1 cellular context compared by ENCODE assay signal in the genomic region with DNA sequence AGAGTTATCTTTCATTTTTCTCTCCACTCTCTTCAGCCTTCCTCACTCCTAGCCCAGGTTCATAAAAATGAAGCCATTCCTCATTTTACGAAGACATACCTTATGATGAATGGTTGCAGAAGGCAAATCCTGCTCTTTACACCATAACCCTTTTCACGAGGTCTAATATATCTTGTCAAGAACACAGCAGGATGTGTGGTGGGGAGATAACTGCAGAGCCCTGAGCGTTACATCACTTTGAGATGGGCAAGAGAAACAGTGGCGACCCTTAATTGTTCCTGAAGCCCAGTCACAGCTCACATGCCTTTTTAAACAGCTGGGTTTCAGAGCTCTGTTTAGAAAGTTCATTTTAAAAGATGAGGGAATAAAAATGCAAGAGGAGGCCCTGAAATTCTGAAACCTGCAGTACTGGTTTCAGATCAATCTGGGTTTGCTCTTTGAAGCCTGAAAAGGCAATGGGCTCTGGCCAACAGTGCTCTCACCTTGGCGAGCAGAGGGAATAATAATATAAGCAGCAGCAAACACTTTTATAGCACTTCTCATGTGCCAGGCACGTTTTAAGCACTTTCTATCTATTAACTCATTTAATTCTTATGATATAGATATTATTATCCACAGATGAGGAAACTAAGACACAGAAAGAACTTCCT.
TF ChIP-seq lines count a peak whose summit lies in the region.

No MANE protein-coding gene starts in this region.

TF ChIP-seq in K562, 482 proteins besides CTCF, POLR2A, EP300 and RAD21 (continued from another document and continues in another):
- TF ChIP-seq, protein P1, sequence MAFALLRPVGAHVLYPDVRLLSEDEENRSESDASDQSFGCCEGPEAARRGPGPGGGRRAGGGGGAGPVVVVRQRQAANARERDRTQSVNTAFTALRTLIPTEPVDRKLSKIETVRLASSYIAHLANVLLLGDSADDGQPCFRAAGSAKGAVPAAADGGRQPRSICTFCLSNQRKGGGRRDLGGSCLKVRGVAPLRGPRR (CRISPR knock-in tag; IDR thresholded peaks at IDR 0.05), result no peak
- TF ChIP-seq SP1 (CRISPR knock-in tag; IDR thresholded peaks at IDR 0.05) (no peak), CEBPG (CRISPR knock-in tag; IDR thresholded peaks at IDR 0.05) (peak; percentile 76; the same call in 1 of the 2 replicates), CEBPG (tag; conservative IDR thresholded peaks at IDR 0.05 in 1 of 2, IDR thresholded peaks at IDR 0.05 in 1 of 2) (peak; percentile 64 to 79; a peak in 3 of 4 replicates), NFIX (CRISPR knock-in tag; IDR thresholded peaks at IDR 0.05; ENCODE audit: low read depth) (no peak), HNRNPH1 (optimal IDR thresholded peaks at IDR 0.05; ENCODE audit: low read depth, low read length) (no peak), DLX4 (CRISPR knock-in tag; IDR thresholded peaks at IDR 0.05) (no peak), ZNF511 (CRISPR knock-in tag; IDR thresholded peaks at IDR 0.05) (no peak), CHD1 (IDR thresholded peaks at IDR 0.05; ENCODE audit: low read length) (no peak), SMAD1 (IDR thresholded peaks at IDR 0.05; ENCODE audit: low read depth, low read length, partially characterized antibody) (no peak), TCF3 (CRISPR knock-in tag; IDR thresholded peaks at IDR 0.05) (peak; percentile 89), CCAR2 (IDR thresholded peaks at IDR 0.05; ENCODE audit: low read depth, low read length) (no peak), KDM1A (IDR thresholded peaks at IDR 0.05) (peak; percentile 80 to 82; a peak in 3 of 4 replicates), SMARCA5 (IDR thresholded peaks at IDR 0.05) (no peak), ZNF24 (IDR thresholded peaks at IDR 0.05) (0 out of 2 replicates have a peak, but pooled peaks have one; percentile 34), RUNX1 (IDR thresholded peaks at IDR 0.05; ENCODE audit: low read depth) (no peak), FOXK1 (CRISPR knock-in tag; IDR thresholded peaks at IDR 0.05; ENCODE audit: borderline replicate concordance) (no peak), ZNF507 (tag; conservative IDR thresholded peaks at IDR 0.05) (no peak), CHAMP1 (IDR thresholded peaks at IDR 0.05) (no peak), RBM22 (IDR thresholded peaks at IDR 0.05; ENCODE audit: low read depth, low read length, poor library complexity, severe bottlenecking) (no peak), DMBX1 (CRISPR knock-in tag; IDR thresholded peaks at IDR 0.05; ENCODE audit: borderline replicate concordance) (peak; percentile 58; the same call in 1 of the 2 replicates), ETV5 (CRISPR knock-in tag; IDR thresholded peaks at IDR 0.05; ENCODE audit: low read depth) (0 out of 2 replicates have a peak, but pooled peaks have one; percentile 48), NFE2 (IDR thresholded peaks at IDR 0.05; ENCODE audit: low read depth) (no peak), ZNF174 (CRISPR knock-in tag; IDR thresholded peaks at IDR 0.05) (no peak), PHF20 (IDR thresholded peaks at IDR 0.05; ENCODE audit: partially characterized antibody) (no peak), MIER1 (IDR thresholded peaks at IDR 0.05; ENCODE audit: low read depth) (no peak), HOXB6 (CRISPR knock-in tag; IDR thresholded peaks at IDR 0.05; ENCODE audit: borderline replicate concordance) (no peak), ZNF41 (CRISPR knock-in tag; conservative IDR thresholded peaks at IDR 0.05) (no peak), TOE1 (IDR thresholded peaks at IDR 0.05; ENCODE audit: borderline replicate concordance) (peak; percentile 49; the same call in 1 of the 2 replicates), TOE1 (CRISPR knock-in tag; IDR thresholded peaks at IDR 0.05; ENCODE audit: borderline replicate concordance, low read depth) (no peak), ZNF830 (CRISPR knock-in tag; IDR thresholded peaks at IDR 0.05) (no peak), CTBP1 (IDR thresholded peaks at IDR 0.05; ENCODE audit: borderline replicate concordance) (peak; percentile 76), ZNF699 (CRISPR knock-in tag; IDR thresholded peaks at IDR 0.05; ENCODE audit: insufficient replicate concordance) (no peak), DACH1 (IDR thresholded peaks at IDR 0.05; ENCODE audit: partially characterized antibody) (peak; percentile 21), RB1 (IDR thresholded peaks at IDR 0.05; ENCODE audit: low read depth) (no peak)
- TF ChIP-seq, protein P2, sequence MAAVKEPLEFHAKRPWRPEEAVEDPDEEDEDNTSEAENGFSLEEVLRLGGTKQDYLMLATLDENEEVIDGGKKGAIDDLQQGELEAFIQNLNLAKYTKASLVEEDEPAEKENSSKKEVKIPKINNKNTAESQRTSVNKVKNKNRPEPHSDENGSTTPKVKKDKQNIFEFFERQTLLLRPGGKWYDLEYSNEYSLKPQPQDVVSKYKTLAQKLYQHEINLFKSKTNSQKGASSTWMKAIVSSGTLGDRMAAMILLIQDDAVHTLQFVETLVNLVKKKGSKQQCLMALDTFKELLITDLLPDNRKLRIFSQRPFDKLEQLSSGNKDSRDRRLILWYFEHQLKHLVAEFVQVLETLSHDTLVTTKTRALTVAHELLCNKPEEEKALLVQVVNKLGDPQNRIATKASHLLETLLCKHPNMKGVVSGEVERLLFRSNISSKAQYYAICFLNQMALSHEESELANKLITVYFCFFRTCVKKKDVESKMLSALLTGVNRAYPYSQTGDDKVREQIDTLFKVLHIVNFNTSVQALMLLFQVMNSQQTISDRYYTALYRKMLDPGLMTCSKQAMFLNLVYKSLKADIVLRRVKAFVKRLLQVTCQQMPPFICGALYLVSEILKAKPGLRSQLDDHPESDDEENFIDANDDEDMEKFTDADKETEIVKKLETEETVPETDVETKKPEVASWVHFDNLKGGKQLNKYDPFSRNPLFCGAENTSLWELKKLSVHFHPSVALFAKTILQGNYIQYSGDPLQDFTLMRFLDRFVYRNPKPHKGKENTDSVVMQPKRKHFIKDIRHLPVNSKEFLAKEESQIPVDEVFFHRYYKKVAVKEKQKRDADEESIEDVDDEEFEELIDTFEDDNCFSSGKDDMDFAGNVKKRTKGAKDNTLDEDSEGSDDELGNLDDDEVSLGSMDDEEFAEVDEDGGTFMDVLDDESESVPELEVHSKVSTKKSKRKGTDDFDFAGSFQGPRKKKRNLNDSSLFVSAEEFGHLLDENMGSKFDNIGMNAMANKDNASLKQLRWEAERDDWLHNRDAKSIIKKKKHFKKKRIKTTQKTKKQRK (IDR thresholded peaks at IDR 0.05; ENCODE audit: borderline replicate concordance, low read depth, low read length), result no peak
- TF ChIP-seq, protein P3, sequence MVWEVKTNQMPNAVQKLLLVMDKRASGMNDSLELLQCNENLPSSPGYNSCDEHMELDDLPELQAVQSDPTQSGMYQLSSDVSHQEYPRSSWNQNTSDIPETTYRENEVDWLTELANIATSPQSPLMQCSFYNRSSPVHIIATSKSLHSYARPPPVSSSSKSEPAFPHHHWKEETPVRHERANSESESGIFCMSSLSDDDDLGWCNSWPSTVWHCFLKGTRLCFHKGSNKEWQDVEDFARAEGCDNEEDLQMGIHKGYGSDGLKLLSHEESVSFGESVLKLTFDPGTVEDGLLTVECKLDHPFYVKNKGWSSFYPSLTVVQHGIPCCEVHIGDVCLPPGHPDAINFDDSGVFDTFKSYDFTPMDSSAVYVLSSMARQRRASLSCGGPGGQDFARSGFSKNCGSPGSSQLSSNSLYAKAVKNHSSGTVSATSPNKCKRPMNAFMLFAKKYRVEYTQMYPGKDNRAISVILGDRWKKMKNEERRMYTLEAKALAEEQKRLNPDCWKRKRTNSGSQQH (CRISPR knock-in tag; IDR thresholded peaks at IDR 0.05), result no peak
- TF ChIP-seq, protein P4, sequence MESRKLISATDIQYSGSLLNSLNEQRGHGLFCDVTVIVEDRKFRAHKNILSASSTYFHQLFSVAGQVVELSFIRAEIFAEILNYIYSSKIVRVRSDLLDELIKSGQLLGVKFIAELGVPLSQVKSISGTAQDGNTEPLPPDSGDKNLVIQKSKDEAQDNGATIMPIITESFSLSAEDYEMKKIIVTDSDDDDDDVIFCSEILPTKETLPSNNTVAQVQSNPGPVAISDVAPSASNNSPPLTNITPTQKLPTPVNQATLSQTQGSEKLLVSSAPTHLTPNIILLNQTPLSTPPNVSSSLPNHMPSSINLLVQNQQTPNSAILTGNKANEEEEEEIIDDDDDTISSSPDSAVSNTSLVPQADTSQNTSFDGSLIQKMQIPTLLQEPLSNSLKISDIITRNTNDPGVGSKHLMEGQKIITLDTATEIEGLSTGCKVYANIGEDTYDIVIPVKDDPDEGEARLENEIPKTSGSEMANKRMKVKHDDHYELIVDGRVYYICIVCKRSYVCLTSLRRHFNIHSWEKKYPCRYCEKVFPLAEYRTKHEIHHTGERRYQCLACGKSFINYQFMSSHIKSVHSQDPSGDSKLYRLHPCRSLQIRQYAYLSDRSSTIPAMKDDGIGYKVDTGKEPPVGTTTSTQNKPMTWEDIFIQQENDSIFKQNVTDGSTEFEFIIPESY (CRISPR knock-in tag; IDR thresholded peaks at IDR 0.05), result no peak
- TF ChIP-seq, protein P5, sequence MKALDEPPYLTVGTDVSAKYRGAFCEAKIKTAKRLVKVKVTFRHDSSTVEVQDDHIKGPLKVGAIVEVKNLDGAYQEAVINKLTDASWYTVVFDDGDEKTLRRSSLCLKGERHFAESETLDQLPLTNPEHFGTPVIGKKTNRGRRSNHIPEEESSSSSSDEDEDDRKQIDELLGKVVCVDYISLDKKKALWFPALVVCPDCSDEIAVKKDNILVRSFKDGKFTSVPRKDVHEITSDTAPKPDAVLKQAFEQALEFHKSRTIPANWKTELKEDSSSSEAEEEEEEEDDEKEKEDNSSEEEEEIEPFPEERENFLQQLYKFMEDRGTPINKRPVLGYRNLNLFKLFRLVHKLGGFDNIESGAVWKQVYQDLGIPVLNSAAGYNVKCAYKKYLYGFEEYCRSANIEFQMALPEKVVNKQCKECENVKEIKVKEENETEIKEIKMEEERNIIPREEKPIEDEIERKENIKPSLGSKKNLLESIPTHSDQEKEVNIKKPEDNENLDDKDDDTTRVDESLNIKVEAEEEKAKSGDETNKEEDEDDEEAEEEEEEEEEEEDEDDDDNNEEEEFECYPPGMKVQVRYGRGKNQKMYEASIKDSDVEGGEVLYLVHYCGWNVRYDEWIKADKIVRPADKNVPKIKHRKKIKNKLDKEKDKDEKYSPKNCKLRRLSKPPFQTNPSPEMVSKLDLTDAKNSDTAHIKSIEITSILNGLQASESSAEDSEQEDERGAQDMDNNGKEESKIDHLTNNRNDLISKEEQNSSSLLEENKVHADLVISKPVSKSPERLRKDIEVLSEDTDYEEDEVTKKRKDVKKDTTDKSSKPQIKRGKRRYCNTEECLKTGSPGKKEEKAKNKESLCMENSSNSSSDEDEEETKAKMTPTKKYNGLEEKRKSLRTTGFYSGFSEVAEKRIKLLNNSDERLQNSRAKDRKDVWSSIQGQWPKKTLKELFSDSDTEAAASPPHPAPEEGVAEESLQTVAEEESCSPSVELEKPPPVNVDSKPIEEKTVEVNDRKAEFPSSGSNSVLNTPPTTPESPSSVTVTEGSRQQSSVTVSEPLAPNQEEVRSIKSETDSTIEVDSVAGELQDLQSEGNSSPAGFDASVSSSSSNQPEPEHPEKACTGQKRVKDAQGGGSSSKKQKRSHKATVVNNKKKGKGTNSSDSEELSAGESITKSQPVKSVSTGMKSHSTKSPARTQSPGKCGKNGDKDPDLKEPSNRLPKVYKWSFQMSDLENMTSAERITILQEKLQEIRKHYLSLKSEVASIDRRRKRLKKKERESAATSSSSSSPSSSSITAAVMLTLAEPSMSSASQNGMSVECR (CRISPR knock-in tag; IDR thresholded peaks at IDR 0.05), result no peak
- TF ChIP-seq, protein P6, sequence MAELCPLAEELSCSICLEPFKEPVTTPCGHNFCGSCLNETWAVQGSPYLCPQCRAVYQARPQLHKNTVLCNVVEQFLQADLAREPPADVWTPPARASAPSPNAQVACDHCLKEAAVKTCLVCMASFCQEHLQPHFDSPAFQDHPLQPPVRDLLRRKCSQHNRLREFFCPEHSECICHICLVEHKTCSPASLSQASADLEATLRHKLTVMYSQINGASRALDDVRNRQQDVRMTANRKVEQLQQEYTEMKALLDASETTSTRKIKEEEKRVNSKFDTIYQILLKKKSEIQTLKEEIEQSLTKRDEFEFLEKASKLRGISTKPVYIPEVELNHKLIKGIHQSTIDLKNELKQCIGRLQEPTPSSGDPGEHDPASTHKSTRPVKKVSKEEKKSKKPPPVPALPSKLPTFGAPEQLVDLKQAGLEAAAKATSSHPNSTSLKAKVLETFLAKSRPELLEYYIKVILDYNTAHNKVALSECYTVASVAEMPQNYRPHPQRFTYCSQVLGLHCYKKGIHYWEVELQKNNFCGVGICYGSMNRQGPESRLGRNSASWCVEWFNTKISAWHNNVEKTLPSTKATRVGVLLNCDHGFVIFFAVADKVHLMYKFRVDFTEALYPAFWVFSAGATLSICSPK (IDR thresholded peaks at IDR 0.05; ENCODE audit: borderline replicate concordance), result no peak
- TF ChIP-seq, protein P7, sequence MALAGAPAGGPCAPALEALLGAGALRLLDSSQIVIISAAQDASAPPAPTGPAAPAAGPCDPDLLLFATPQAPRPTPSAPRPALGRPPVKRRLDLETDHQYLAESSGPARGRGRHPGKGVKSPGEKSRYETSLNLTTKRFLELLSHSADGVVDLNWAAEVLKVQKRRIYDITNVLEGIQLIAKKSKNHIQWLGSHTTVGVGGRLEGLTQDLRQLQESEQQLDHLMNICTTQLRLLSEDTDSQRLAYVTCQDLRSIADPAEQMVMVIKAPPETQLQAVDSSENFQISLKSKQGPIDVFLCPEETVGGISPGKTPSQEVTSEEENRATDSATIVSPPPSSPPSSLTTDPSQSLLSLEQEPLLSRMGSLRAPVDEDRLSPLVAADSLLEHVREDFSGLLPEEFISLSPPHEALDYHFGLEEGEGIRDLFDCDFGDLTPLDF (CRISPR knock-in tag; IDR thresholded peaks at IDR 0.05), result no peak
